In genomic region chr5:132513618-132514336, GRCh38 we compare ENCODE assay signal across 11 cellular contexts. TPM values are rescaled to one million over a fixed set of nuclear protein-coding genes. Genes with fewer than 3 reads are reported as not detected.
DNase-seq lines count a peak whose midpoint lies in the region; ATAC-seq and TF ChIP-seq lines count a peak whose summit lies in the region.
"Not testable (repeated sequence)": the region's sequence is repeated elsewhere in the genome, so short reads cannot be mapped to it uniquely, and the experiment has no call there.
"Had no signal": no experiment of that assay in that cellular context is flagged by ENCODE, and none has a peak within 500 bp of the region (broad histone marks: within the 10 kb centered on the region; RNA-seq: fewer than 3 reads in every experiment).

No MANE protein-coding gene starts in this region.

- H3K27me3 Mint-ChIP-seq in WTC11 (ENCODE audit: low read depth); natural killer cell treated with Interleukin-12 subunit alpha and Interleukin-12 subunit beta and Interleukin-15 and Interleukin-18, amount 100 ng/mL, for 72 hours: not testable (repeated sequence)

- not testable (repeated sequence) for ATAC-seq in WTC11; natural killer cell treated with Interleukin-12 subunit alpha and Interleukin-12 subunit beta and Interleukin-15 and Interleukin-18, amount 100 ng/mL, for 72 hours

- not testable (repeated sequence) for H3K27ac ChIP-seq in 22Rv1; HUES6 (ENCODE audit: low read depth, low read length)

- CTCF ChIA-PET in WTC11 (lab: Charles Lee): not testable (repeated sequence)

- peak overlapping the region; percentile 55 for H3K4me3 Mint-ChIP-seq in WTC11
- peak overlapping the region; percentile 16 for H3K4me3 Mint-ChIP-seq in natural killer cell treated with Interleukin-12 subunit alpha and Interleukin-12 subunit beta and Interleukin-15 and Interleukin-18, amount 100 ng/mL, for 72 hours

- POLR2A ChIA-PET in WTC11 (lab: Charles Lee): not testable (repeated sequence)

- H3K36me3 ChIP-seq in HUES6 (ENCODE audit: control insufficient read depth, insufficient read depth, low read length): not testable (repeated sequence)

- peak overlapping the region; percentile 5; the same call in 1 of the 2 replicates for H3K4me3 ChIP-seq in HUES6 (ENCODE audit: low read depth, low read length)

- not testable (repeated sequence) for H3K27me3 ChIP-seq in HUES6 (ENCODE audit: control insufficient read depth, insufficient read depth, low read length)

- TF ChIP-seq CTCF in 22Rv1 (IDR thresholded peaks at IDR 0.05): 0 out of 2 replicates have a peak, but pooled peaks have one; percentile 3
- not testable (repeated sequence) for TF ChIP-seq CTCF in WTC11 (IDR thresholded peaks at IDR 0.05)

- DNase-seq in DMS53 (lab: John Stamatoyannopoulos, UW) (peak; percentile 51), NCI-H748 (lab: John Stamatoyannopoulos, UW; ENCODE audit: unreplicated experiment) (peak; percentile 39)
- not testable (repeated sequence) for DNase-seq in WTC11 (ENCODE audit: low spot score); natural killer cell treated with Interleukin-12 subunit alpha and Interleukin-12 subunit beta and Interleukin-15 and Interleukin-18, amount 100 ng/mL, for 72 hours (ENCODE audit: low spot score)

- H3K36me3 Mint-ChIP-seq in WTC11: peaks cover 23% of the 10 kb centered on the region
- H3K36me3 Mint-ChIP-seq in natural killer cell treated with Interleukin-12 subunit alpha and Interleukin-12 subunit beta and Interleukin-15 and Interleukin-18, amount 100 ng/mL, for 72 hours: not testable (repeated sequence)

- H3K27ac Mint-ChIP-seq in WTC11: peak overlapping the region; percentile 76; the same call in 1 of the 2 replicates
- peak overlapping the region in 1 of 2 donors; percentile 52 for H3K27ac Mint-ChIP-seq in natural killer cell treated with Interleukin-12 subunit alpha and Interleukin-12 subunit beta and Interleukin-15 and Interleukin-18, amount 100 ng/mL, for 72 hours

- peaks cover 28% of the 10 kb centered on the region for H3K9me3 Mint-ChIP-seq in WTC11
- H3K9me3 Mint-ChIP-seq in natural killer cell treated with Interleukin-12 subunit alpha and Interleukin-12 subunit beta and Interleukin-15 and Interleukin-18, amount 100 ng/mL, for 72 hours: not testable (repeated sequence)

- H3K9ac ChIP-seq in HUES6 (ENCODE audit: low read length): not testable (repeated sequence)

- H3K4me1 Mint-ChIP-seq in WTC11: peaks cover 13% of the 10 kb centered on the region
- peaks cover 23 to 26% of the 10 kb centered on the region in 2 donors for H3K4me1 Mint-ChIP-seq in natural killer cell treated with Interleukin-12 subunit alpha and Interleukin-12 subunit beta and Interleukin-15 and Interleukin-18, amount 100 ng/mL, for 72 hours (ENCODE audit: low read depth in 2 of 2)

- H3K9me3 ChIP-seq in HUES6 (ENCODE audit: control insufficient read depth, insufficient read depth, low read depth, low read length): peaks cover 15% of the 10 kb centered on the region

- H3K4me1 ChIP-seq in HUES6 (ENCODE audit: control insufficient read depth, insufficient read depth, low read length): not testable (repeated sequence)

RNA-seq across cellular contexts. Expression of gene IRF1, which starts 23.2 kb away (rescaled TPM):
- total RNA-seq in WTC11 (2021): 8.8 to 9.8 TPM (median 9.4 TPM) in 3 replicates
- total RNA-seq in natural killer cell treated with Interleukin-12 subunit alpha and Interleukin-12 subunit beta and Interleukin-15 and Interleukin-18, amount 100 ng/mL, for 72 hours: 100 to 1,000 TPM; 351 to 512 TPM

RNA-seq across cellular contexts. Expression of gene IL5, which starts 29.5 kb away (rescaled TPM):
- not detected in 3 replicates for total RNA-seq in WTC11 (2021)
- total RNA-seq in natural killer cell treated with Interleukin-12 subunit alpha and Interleukin-12 subunit beta and Interleukin-15 and Interleukin-18, amount 100 ng/mL, for 72 hours: 1 to 10 TPM; 7.2 to 9.5 TPM
- total RNA-seq: CD4-positive, alpha-beta T cell; GM12878; GM23248; H1; H7 had no signal

RNA-seq across cellular contexts. Expression of gene RAD50, which starts 43.0 kb away (rescaled TPM):
- total RNA-seq in WTC11 (2021): 31.1 to 37.7 TPM (median 36.9 TPM) in 3 replicates
- 10 to 100 TPM; 24.9 to 41.8 TPM for total RNA-seq in natural killer cell treated with Interleukin-12 subunit alpha and Interleukin-12 subunit beta and Interleukin-15 and Interleukin-18, amount 100 ng/mL, for 72 hours

Comparison
In these comparisons a context has a peak if more than half of its experiments do, and no peak if none do; other contexts are left out.
1. RNA of gene IRF1, which starts 23.2 kb away (total RNA-seq): 351 to 512 TPM in natural killer cell treated with Interleukin-12 subunit alpha and Interleukin-12 subunit beta and Interleukin-15 and Interleukin-18, amount 100 ng/mL, for 72 hours; 8.8 to 9.8 TPM in WTC11; every median in the first group is over 10 times any median in the second.